ENCODE assay signal across 9 cellular contexts in the genomic region with DNA sequence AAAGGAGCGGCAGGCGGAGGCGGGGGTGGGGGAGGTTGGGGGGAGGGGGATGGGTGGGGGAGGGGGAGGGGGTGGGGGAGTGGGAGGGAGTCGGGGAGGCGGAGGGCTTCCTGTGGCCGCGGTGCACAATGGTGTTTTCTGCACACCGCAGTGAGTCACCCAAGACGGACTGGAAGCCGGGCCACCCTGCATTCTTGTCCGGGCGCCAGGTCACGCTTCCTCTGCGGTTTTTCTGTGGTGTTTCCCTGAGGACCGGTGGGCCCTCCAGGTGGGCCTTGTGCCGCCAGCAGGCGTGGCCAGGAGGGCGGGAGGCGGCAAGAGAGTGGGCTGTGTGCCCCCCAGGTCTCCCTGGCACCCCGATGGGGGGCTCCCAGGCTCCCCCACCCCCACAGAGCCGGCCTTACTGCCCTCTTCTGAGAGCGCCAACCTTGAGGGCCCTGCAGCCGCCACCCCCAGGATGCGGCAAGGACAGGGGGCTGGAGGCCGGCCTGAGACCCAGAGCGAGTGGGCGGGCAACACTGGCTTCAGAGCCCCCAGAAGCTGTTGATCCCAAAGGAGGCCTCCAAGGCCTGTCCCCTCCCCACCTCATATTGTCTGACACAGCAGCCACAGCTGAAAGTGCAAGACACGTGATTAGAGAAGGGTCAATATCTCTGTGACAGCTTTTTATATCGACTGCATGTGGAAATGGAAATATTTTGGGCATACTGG. TPM values are rescaled to one million over a fixed set of nuclear protein-coding genes. Genes with fewer than 3 reads are reported as not detected.
DNase-seq lines count a peak whose midpoint lies in the region; TF ChIP-seq lines count a peak whose summit lies in the region.
"Had no signal": no experiment of that assay in that cellular context is flagged by ENCODE, and none has a peak within 500 bp of the region (broad histone marks: within the 10 kb centered on the region; RNA-seq: fewer than 3 reads in every experiment).

No MANE protein-coding gene starts in this region.

- no peak for TF ChIP-seq EP300 in esophagus muscularis mucosa (IDR thresholded peaks at IDR 0.05)

- TF ChIP-seq POLR2A in esophagus muscularis mucosa (IDR thresholded peaks at IDR 0.05; ENCODE audit: low read depth) (no peak), prostate gland (IDR thresholded peaks at IDR 0.05) (no peak)

- intact Hi-C loops in esophagus muscularis mucosa (cut with DNase I), result no loop called here
- intact Hi-C loops in prostate gland (cut with DNase I), result no loop called here

- H3K27me3 ChIP-seq in esophagus muscularis mucosa (peaks cover 0 to under 1% (median 0%) of the 10 kb centered on the region in 4 donors), prostate gland (replicated peaks; ENCODE audit: insufficient read depth) (no peaks in the 10 kb centered on the region)
- H3K27me3 ChIP-seq: cardiac muscle cell had no signal

- peaks cover 29 to 41% (median 37%) of the 10 kb centered on the region in 4 donors for H3K4me1 ChIP-seq in esophagus muscularis mucosa
- H3K4me1 ChIP-seq in prostate gland (replicated peaks), result no peaks in the 10 kb centered on the region

- WGBS in esophagus muscularis mucosa, result 64% methylated on average over 17 of the region's 29 CpGs
- 29% methylated on average over 29 of the region's 29 CpGs for WGBS in prostate gland

- DNase-seq in AG10803 (ENCODE audit: low read depth), result peak; percentile 76
- DNase-seq in HFF-Myc (ENCODE audit: extremely low read depth, low read depth), result peak; percentile 71
- peak; percentile 83 to 91 for DNase-seq in SW 1271 (lab: John Stamatoyannopoulos, UW)
- DNase-seq in esophagus muscularis mucosa (ENCODE audit: extremely low spot score), result no peak
- peak; percentile 75 for DNase-seq in prostate gland (ENCODE audit: low spot score)
- no peak for DNase-seq in DMS153 (lab: John Stamatoyannopoulos, UW)
- DNase-seq in OCI-M1 (lab: John Stamatoyannopoulos, UW), result no peak
- no peak for DNase-seq in mesenteric fat pad (ENCODE audit: low spot score)

- TF ChIP-seq CTCF in AG10803 (conservative IDR thresholded peaks at IDR 0.05; ENCODE audit: low read length), result no peak
- no peak for TF ChIP-seq CTCF in HFF-Myc (IDR thresholded peaks at IDR 0.05; ENCODE audit: low read depth, low read length, missing control alignments)
- no peak for TF ChIP-seq CTCF in esophagus muscularis mucosa (IDR thresholded peaks at IDR 0.05)
- TF ChIP-seq CTCF in prostate gland (IDR thresholded peaks at IDR 0.05), result no peak

- H3K27ac ChIP-seq in esophagus muscularis mucosa (replicated peaks in 1 of 4) (peak overlapping the region; percentile 69 to 75 (median 72)), prostate gland (peak overlapping the region; percentile 26 to 58)
- H3K27ac ChIP-seq: cardiac muscle cell had no signal

- H3K36me3 ChIP-seq in esophagus muscularis mucosa (peaks cover 0 to under 1% (median 0%) of the 10 kb centered on the region in 4 donors), prostate gland (no peaks in the 10 kb centered on the region)
- H3K36me3 ChIP-seq: cardiac muscle cell had no signal

- H3K9me3 ChIP-seq in esophagus muscularis mucosa, result no peaks in the 10 kb centered on the region
- no peaks in the 10 kb centered on the region for H3K9me3 ChIP-seq in prostate gland

- H3K4me3 ChIP-seq in AG10803 (ENCODE audit: low read length) (no peak overlapping the region), HFF-Myc (replicated peaks; ENCODE audit: low read depth, low read length) (no peak overlapping the region), esophagus muscularis mucosa (peak overlapping the region in 2 of 4 donors; percentile 5 to 35), prostate gland (no peak overlapping the region)
- H3K4me3 ChIP-seq: cardiac muscle cell had no signal

RNA-seq across cellular contexts. Expression of a gene that starts 11.1 kb away (rescaled TPM):
- total RNA-seq in esophagus muscularis mucosa (10 to 100 TPM in 3 of 4 donors, 1 to 10 TPM in 1; 8.3 to 22.3 (median 14.2) TPM), prostate gland (10 to 100 TPM; 32.6 to 44.8 TPM), mesenteric fat pad (14.9 TPM)

RNA-seq across cellular contexts. Expression of a gene that starts 11.4 kb away (rescaled TPM):
- total RNA-seq in esophagus muscularis mucosa, result 1 to 10 TPM; 2.1 to 4.0 (median 3.0) TPM
- total RNA-seq in prostate gland, result 10 to 100 TPM in 1 of 2 donors, 1 to 10 TPM in 1; 7.5 to 17.1 TPM
- 3.2 TPM for total RNA-seq in mesenteric fat pad

RNA-seq across cellular contexts. Expression of a gene that starts 29.3 kb away (rescaled TPM):
- total RNA-seq in esophagus muscularis mucosa, result not detected
- 1 to 10 TPM; 1.8 TPM for total RNA-seq in prostate gland
- total RNA-seq in mesenteric fat pad, result not detected

RNA-seq across cellular contexts. Expression of a gene that starts 47.3 kb away (rescaled TPM):
- 10 to 100 TPM; 41.9 to 71.0 (median 58.9) TPM for total RNA-seq in esophagus muscularis mucosa
- 100 to 1,000 TPM in 1 of 2 donors, 10 to 100 TPM in 1; 42.4 to 128 TPM for total RNA-seq in prostate gland
- total RNA-seq in mesenteric fat pad, result 37.4 TPM

Comparison
In these comparisons a context has a peak if more than half of its experiments do, and no peak if none do; other contexts are left out.
1. DNase-seq: peak in AG10803 (single experiment), HFF-Myc (single experiment), SW 1271 (2 of 2) and prostate gland (single experiment); none in esophagus muscularis mucosa (single experiment), DMS153 (single experiment), OCI-M1 (single experiment) and mesenteric fat pad (single experiment).